In the genomic region with DNA sequence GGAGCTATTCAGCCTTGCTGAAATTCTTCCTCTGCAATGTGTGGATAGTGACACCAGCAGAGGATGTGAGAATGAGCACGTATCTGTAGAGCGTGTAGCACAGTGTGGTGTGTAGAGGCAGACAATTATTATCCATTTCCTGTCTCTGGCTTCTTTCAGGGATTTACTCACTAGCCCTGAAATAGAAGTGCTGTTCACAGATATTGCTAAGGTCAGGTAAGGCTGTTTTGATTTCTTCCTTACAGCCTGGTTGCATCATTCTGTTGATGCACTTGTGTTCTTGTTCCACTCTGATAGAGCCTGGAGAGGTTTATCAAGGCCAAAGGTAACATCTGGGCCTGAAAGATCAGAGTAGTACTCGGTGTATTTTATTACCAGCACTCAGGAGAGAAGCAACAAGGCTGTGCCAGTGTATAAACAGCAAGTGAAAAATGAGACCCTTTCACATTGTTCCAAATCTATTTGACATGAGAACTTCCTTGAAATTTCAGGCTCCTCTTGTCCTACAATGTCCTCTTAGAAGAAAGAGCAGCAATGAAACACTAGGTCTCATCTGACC, we compare ENCODE assay signal across 13 cellular contexts. TPM values are rescaled to one million over a fixed set of nuclear protein-coding genes. Genes with fewer than 3 reads are reported as not detected.
DNase-seq lines count a peak whose midpoint lies in the region; ATAC-seq and TF ChIP-seq lines count a peak whose summit lies in the region.
"Had no signal": no experiment of that assay in that cellular context is flagged by ENCODE, and none has a peak within 500 bp of the region (broad histone marks: within the 10 kb centered on the region; RNA-seq: fewer than 3 reads in every experiment).

No MANE protein-coding gene starts in this region.

- no peak overlapping the region for H3K4me3 ChIP-seq in heart left ventricle
- H3K4me3 ChIP-seq in right atrium auricular region, result no peak overlapping the region
- H3K4me3 ChIP-seq in CD4-positive, alpha-beta memory T cell (ENCODE audit: low read length in 2 of 2), result no peak overlapping the region

- H3K27me3 Mint-ChIP-seq in CD4-positive, alpha-beta memory T cell, result peaks cover 0 to 1% of the 10 kb centered on the region in 2 donors
- H3K27me3 Mint-ChIP-seq: activated CD4-positive, alpha-beta memory T cell treated with anti-CD3 and anti-CD28 coated beads for 36 hours; stimulated activated naive CD8-positive, alpha-beta T cell treated with anti-CD3 and anti-CD28 coated beads, Interleukin-15, Interleukin-2, amounts not matched to agents 100 ng/mL and 50 ng/mL, for 24 hours had no signal

- 26 to 46% (median 44%) methylated on average over 3 of the region's 3 CpGs for WGBS in heart left ventricle, 4 donors

- H3K27ac Mint-ChIP-seq in CD4-positive, alpha-beta memory T cell, result no peak overlapping the region
- H3K27ac Mint-ChIP-seq: activated CD4-positive, alpha-beta memory T cell treated with anti-CD3 and anti-CD28 coated beads for 36 hours; stimulated activated naive CD8-positive, alpha-beta T cell treated with anti-CD3 and anti-CD28 coated beads, Interleukin-15, Interleukin-2, amounts not matched to agents 100 ng/mL and 50 ng/mL, for 24 hours had no signal

- H3K27me3 ChIP-seq in heart left ventricle (no peaks in the 10 kb centered on the region), right atrium auricular region (no peaks in the 10 kb centered on the region)
- no peaks in the 10 kb centered on the region for H3K27me3 ChIP-seq in CD4-positive, alpha-beta memory T cell (ENCODE audit: insufficient read depth, low read length)
- H3K27me3 ChIP-seq: BE2C had no signal

- no peaks in the 10 kb centered on the region for H3K36me3 Mint-ChIP-seq in CD4-positive, alpha-beta memory T cell
- H3K36me3 Mint-ChIP-seq: activated CD4-positive, alpha-beta memory T cell treated with anti-CD3 and anti-CD28 coated beads for 36 hours had no signal

- intact Hi-C loops in heart left ventricle (cut with DNase I), result no loop called here
- intact Hi-C loops in CD4-positive, alpha-beta memory T cell (cut with micrococcal nuclease), result no loop called here

- TF ChIP-seq POLR2A in heart left ventricle (IDR thresholded peaks at IDR 0.05), result no peak

- no peaks in the 10 kb centered on the region for H3K9me3 ChIP-seq in heart left ventricle
- no peaks in the 10 kb centered on the region for H3K9me3 ChIP-seq in right atrium auricular region
- no peaks in the 10 kb centered on the region for H3K9me3 ChIP-seq in CD4-positive, alpha-beta memory T cell (ENCODE audit: control insufficient read depth in 1 of 2, low read length in 2 of 2)
- H3K9me3 ChIP-seq: BE2C had no signal

- ATAC-seq in heart left ventricle, result peak; percentile 89 to 97 (median 94)
- ATAC-seq in esophagus mucosa, result peak; percentile 76
- ATAC-seq in HG02759 (IDR thresholded peaks at IDR 0.05; ENCODE audit: unreplicated experiment), result no peak
- ATAC-seq: sciatic nerve had no signal

- H3K4me1 Mint-ChIP-seq in CD4-positive, alpha-beta memory T cell, result no peaks in the 10 kb centered on the region

- CTCF ChIA-PET in CD4-positive, alpha-beta memory T cell (lab: Charles Lee; ENCODE audit: partially characterized antibody), result interaction anchor here (1.7 kb wide), 1 partner anchor 68 kb away, joined by 4 read pairs; no protein-coding TSS in a partner anchor

- no peak for DNase-seq in heart left ventricle
- DNase-seq in right atrium auricular region (ENCODE audit: low spot score), result no peak
- peak; percentile 49 for DNase-seq in NCI-H510A (lab: John Stamatoyannopoulos, UW)
- DNase-seq in COLO668 (lab: John Stamatoyannopoulos, UW; ENCODE audit: unreplicated experiment), result no peak
- DNase-seq in NCI-H446 treated with DMSO at 0.1 percent for 48 hours (lab: John Stamatoyannopoulos, UW), result no peak
- no peak for DNase-seq in CD4-positive, alpha-beta memory T cell
- DNase-seq: activated CD4-positive, alpha-beta memory T cell treated with anti-CD3 and anti-CD28 coated beads for 36 hours; BE2C; NK-92 treated with Interleukin-12 subunit alpha and Interleukin-12 subunit beta, amount 100 ng/mL, for 24 hours had no signal

- H3K4me3 Mint-ChIP-seq in CD4-positive, alpha-beta memory T cell, result no peak overlapping the region
- H3K4me3 Mint-ChIP-seq: activated CD4-positive, alpha-beta memory T cell treated with anti-CD3 and anti-CD28 coated beads for 36 hours; stimulated activated naive CD8-positive, alpha-beta T cell treated with anti-CD3 and anti-CD28 coated beads, Interleukin-15, Interleukin-2, amounts not matched to agents 100 ng/mL and 50 ng/mL, for 24 hours had no signal

- TF ChIP-seq CTCF in heart left ventricle (IDR thresholded peaks at IDR 0.05) (no peak), right atrium auricular region (IDR thresholded peaks at IDR 0.05) (no peak)

- peaks cover 0 to 9% (median 0%) of the 10 kb centered on the region in 12 donors for H3K4me1 ChIP-seq in heart left ventricle
- no peaks in the 10 kb centered on the region for H3K4me1 ChIP-seq in right atrium auricular region
- H3K4me1 ChIP-seq in CD4-positive, alpha-beta memory T cell (ENCODE audit: insufficient read depth, low read length), result no peaks in the 10 kb centered on the region
- H3K4me1 ChIP-seq: BE2C had no signal

- POLR2A ChIA-PET in CD4-positive, alpha-beta memory T cell (lab: Charles Lee; ENCODE audit: partially characterized antibody), result no interaction called here

- H3K9me3 Mint-ChIP-seq in CD4-positive, alpha-beta memory T cell, result no peaks in the 10 kb centered on the region
- H3K9me3 Mint-ChIP-seq: activated CD4-positive, alpha-beta memory T cell treated with anti-CD3 and anti-CD28 coated beads for 36 hours; stimulated activated naive CD8-positive, alpha-beta T cell treated with anti-CD3 and anti-CD28 coated beads, Interleukin-15, Interleukin-2, amounts not matched to agents 100 ng/mL and 50 ng/mL, for 24 hours had no signal

- H3K36me3 ChIP-seq in heart left ventricle (no peaks in the 10 kb centered on the region), right atrium auricular region (no peaks in the 10 kb centered on the region)
- H3K36me3 ChIP-seq in CD4-positive, alpha-beta memory T cell (ENCODE audit: insufficient read depth, low read length), result no peaks in the 10 kb centered on the region
- H3K36me3 ChIP-seq: BE2C had no signal

- H3K27ac ChIP-seq in heart left ventricle, result peak overlapping the region in 1 of 12 donors; percentile 33
- H3K27ac ChIP-seq in right atrium auricular region, result no peak overlapping the region
- no peak overlapping the region for H3K27ac ChIP-seq in CD4-positive, alpha-beta memory T cell (ENCODE audit: low read depth, low read length)

RNA-seq across cellular contexts. Expression of gene ARG2, which starts 16.7 kb away (rescaled TPM):
- total RNA-seq in heart left ventricle (1 to 10 TPM in 7 of 9 donors, under 1 TPM in 2; 0.61 to 6.3 (median 1.5) TPM), right atrium auricular region (under 1 TPM in 1 of 2 donors, not detected in 1; 0.59 TPM), esophagus mucosa (35.6 TPM)
- polyA plus RNA-seq in heart left ventricle, result 10 to 100 TPM in 1 of 2 donors, under 1 TPM in 1; 0.34 to 53.7 TPM
- total RNA-seq in CD4-positive, alpha-beta memory T cell, result under 1 TPM in 1 of 2 experiments, not detected in 1; 0.55 TPM
- 1 to 10 TPM; 1.3 to 1.4 TPM for polyA plus RNA-seq in CD4-positive, alpha-beta memory T cell

RNA-seq across cellular contexts. Expression of gene PIGH, which starts 36.4 kb away (rescaled TPM):
- total RNA-seq in heart left ventricle (10 to 100 TPM in 6 of 9 donors, 1 to 10 TPM in 3; 8.0 to 21.3 (median 11.4) TPM), right atrium auricular region (10 to 100 TPM; 13.8 to 15.3 TPM), esophagus mucosa (13.1 TPM)
- 10 to 100 TPM; 12.2 to 30.0 TPM for polyA plus RNA-seq in heart left ventricle
- 10 to 100 TPM; 28.0 to 35.8 TPM for total RNA-seq in CD4-positive, alpha-beta memory T cell
- polyA plus RNA-seq in CD4-positive, alpha-beta memory T cell, result 10 to 100 TPM; 31.5 to 32.3 TPM

RNA-seq across cellular contexts. Expression of gene VTI1B, which starts 38.0 kb away (rescaled TPM):
- total RNA-seq in heart left ventricle (100 to 1,000 TPM in 7 of 9 donors, 10 to 100 TPM in 2; 78.5 to 143 (median 128) TPM), right atrium auricular region (10 to 100 TPM; 59.7 to 61.0 TPM), esophagus mucosa (81.0 TPM)
- polyA plus RNA-seq in heart left ventricle, result 10 to 100 TPM; 79.8 to 99.2 TPM
- 10 to 100 TPM; 71.1 to 72.6 TPM for total RNA-seq in CD4-positive, alpha-beta memory T cell
- polyA plus RNA-seq in CD4-positive, alpha-beta memory T cell, result 10 to 100 TPM; 62.1 to 97.8 TPM

RNA-seq across cellular contexts. Expression of gene RDH11, which starts 59.1 kb away (rescaled TPM):
- total RNA-seq in heart left ventricle, result 10 to 100 TPM; 14.3 to 24.3 (median 17.8) TPM
- polyA plus RNA-seq in heart left ventricle, result 10 to 100 TPM; 12.5 to 28.7 TPM
- total RNA-seq in right atrium auricular region, result 10 to 100 TPM; 20.8 to 24.0 TPM
- 60.1 TPM for total RNA-seq in esophagus mucosa
- 10 to 100 TPM; 45.2 to 46.0 TPM for total RNA-seq in CD4-positive, alpha-beta memory T cell
- 10 to 100 TPM; 72.7 to 95.3 TPM for polyA plus RNA-seq in CD4-positive, alpha-beta memory T cell
